28 cellular contexts compared by ENCODE assay signal in genomic region chr2:27270680-27271079, GRCh38. TPM values are rescaled to one million over a fixed set of nuclear protein-coding genes. Genes with fewer than 3 reads are reported as not detected.
"Had no signal": no experiment of that assay in that cellular context is flagged by ENCODE, and none has a peak within 500 bp of the region (broad histone marks: within the 10 kb centered on the region; RNA-seq: fewer than 3 reads in every experiment).

No MANE protein-coding gene starts in this region.

- H3K4me3 ChIP-seq: adrenal gland, MG63, PC-9 had no signal

- H3K27me3 ChIP-seq: adrenal gland had no signal

- FAIRE-seq: TTC549 had no signal

- H3K36me3 ChIP-seq: adrenal gland, MG63 had no signal

- H3K27ac ChIP-seq: PC-9 had no signal

- ATAC-seq: activated T-cell treated with anti-CD3 and anti-CD28 coated beads, Interleukin-2, amount 50 U/mL, for 72 hours; T-helper 17 cell had no signal

- H3K9me3 ChIP-seq: adrenal gland, MG63 had no signal

- DNase-seq: activated B cell treated with CpG ODN at 0.5 μM for 24 hours; activated CD4-positive, alpha-beta T cell treated with anti-CD3 and anti-CD28 coated beads for 1 hour; activated CD4-positive, alpha-beta T cell treated with anti-CD3 and anti-CD28 coated beads, Interleukin-2, amount 10 ng/mL, durations not matched to agents 24 days and 14 days; activated CD4-positive, alpha-beta T cell treated with anti-CD3 and anti-CD28 coated beads, Interleukin-2, amount 50 U/mL, for 48 hours; activated gamma-delta T cell treated with Interleukin-2 at 50 U/mL for 16 hours; activated naive CD4-positive, alpha-beta T cell treated with anti-CD3 and anti-CD28 coated beads, Interleukin-2, amount 10 ng/mL, durations not matched to agents 7 days and 5 days; activated naive CD8-positive, alpha-beta T cell treated with anti-CD3 and anti-CD28 coated beads for 36 hours; activated T-cell treated with anti-CD3 and anti-CD28 coated beads for 4 hours; activated T-cell treated with anti-CD3 and anti-CD28 coated beads, Interleukin-2, amount 50 U/mL, for 72 hours; adrenal gland; anterior cingulate cortex; central memory CD4-positive, alpha-beta T cell; IMR-90; MG63; MV-4-11; NCI-H1105 treated with DMSO at 0.1 percent for 48 hours; NCI-H1436 treated with DMSO at 0.1 percent for 48 hours; NCI-H187; NCI-H2081 treated with DMSO at 0.1 percent for 48 hours; NCI-H446; NCI-H524; PC-9; SIG-M5; T-helper 17 cell; T1000 had no signal

RNA-seq across cellular contexts. Expression of gene DNAJC5G, which starts 4.6 kb away (rescaled TPM):
- total RNA-seq: activated B cell treated with CpG ODN at 0.5 μM for 24 hours; activated CD4-positive, alpha-beta T cell treated with anti-CD3 and anti-CD28 coated beads, Interleukin-2, amount 10 ng/mL, durations not matched to agents 24 days and 14 days; activated CD8-positive, alpha-beta memory T cell treated with anti-CD3 and anti-CD28 coated beads for 36 hours; activated naive CD8-positive, alpha-beta T cell treated with anti-CD3 and anti-CD28 coated beads for 36 hours; activated T-helper 2 cell treated with anti-CD3 and anti-CD28 coated beads, Interferon-gamma antibody, Interleukin-2, Interleukin-4, amounts not matched to agents 10 μg/mL and 5 μg/mL and 100 μg/mL, durations not matched to agents 14 hours and 24 hours and 36 hours; IMR-90; PC-9; T-helper 17 cell had no signal
- polyA plus RNA-seq: IMR-90 had no signal

RNA-seq across cellular contexts. Expression of gene SLC30A3, which starts 7.8 kb away (rescaled TPM):
- total RNA-seq: IMR-90 had no signal

RNA-seq across cellular contexts. Expression of gene TRIM54, which starts 11.5 kb away (rescaled TPM):
- total RNA-seq: activated B cell treated with CpG ODN at 0.5 μM for 24 hours, IMR-90, T-helper 17 cell had no signal

RNA-seq across cellular contexts. Expression of gene UCN, which starts 37.6 kb away (rescaled TPM):
- total RNA-seq: IMR-90 had no signal
